Comparison of ENCODE assay signal across 9 cellular contexts in the genomic region with DNA sequence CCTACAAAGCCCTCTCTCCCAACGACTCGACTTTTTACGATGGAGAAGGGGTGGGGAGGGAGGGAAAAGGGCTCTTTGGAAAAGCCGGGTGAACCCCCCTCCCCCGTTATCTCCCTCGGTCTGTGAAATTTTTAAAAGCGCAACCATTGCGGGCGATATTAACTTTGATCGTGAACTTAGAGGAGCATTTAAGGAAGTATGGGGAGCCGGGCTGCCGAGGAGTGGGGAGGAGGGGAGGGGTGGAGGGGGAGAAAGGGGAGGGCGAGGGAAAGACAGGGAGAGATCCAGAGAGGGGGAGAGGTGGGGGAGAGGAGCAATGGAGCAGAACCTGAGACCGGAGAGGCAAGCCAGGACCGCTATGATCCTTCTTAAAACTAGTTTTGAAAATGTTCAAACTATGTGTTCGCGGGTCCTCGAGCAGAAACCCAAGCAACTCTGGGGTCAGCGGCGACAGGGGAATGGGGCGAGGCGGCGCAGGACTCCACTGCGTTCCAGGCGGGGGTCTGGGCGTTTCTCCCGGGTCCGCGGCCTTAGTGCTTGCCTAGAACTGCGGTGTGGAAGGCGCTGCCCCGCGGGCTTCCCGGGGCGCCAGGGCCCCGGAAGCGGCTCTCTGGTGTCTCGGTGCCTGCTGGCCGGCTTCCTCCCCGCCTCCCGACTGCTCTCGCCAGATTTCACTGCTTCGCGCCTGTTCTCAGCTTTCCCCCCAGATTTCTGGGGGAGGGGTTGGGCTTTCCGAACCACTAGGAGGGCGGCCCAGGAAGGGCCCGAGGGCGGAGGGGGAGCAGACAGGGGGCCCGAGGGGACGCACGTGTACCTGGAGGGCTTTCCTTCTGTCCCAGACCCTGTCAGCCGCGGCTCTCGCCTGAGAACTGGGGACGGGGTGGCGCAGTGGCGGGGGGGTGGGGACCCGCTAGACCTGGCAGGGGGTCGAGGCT. TPM values are rescaled to one million over a fixed set of nuclear protein-coding genes. Genes with fewer than 3 reads are reported as not detected.
DNase-seq lines count a peak whose midpoint lies in the region; ATAC-seq lines count a peak whose summit lies in the region.
"Had no signal": no experiment of that assay in that cellular context is flagged by ENCODE, and none has a peak within 500 bp of the region (broad histone marks: within the 10 kb centered on the region; RNA-seq: fewer than 3 reads in every experiment).

A gene (minus strand): TSS at position 871 of the 935 bp plus-strand sequence.

- H3K4me3 Mint-ChIP-seq in activated CD4-positive, alpha-beta T cell treated with anti-CD3 and anti-CD28 coated beads, Interleukin-2, amount 10 ng/mL, durations not matched to agents 7 days and 5 days, result peak within 1 kb of the TSS; percentile 34
- H3K4me3 Mint-ChIP-seq in effector memory CD8-positive, alpha-beta T cell, result peak within 1 kb of the TSS; percentile 73 to 74

- H3K27me3 Mint-ChIP-seq in activated CD4-positive, alpha-beta T cell treated with anti-CD3 and anti-CD28 coated beads, Interleukin-2, amount 10 ng/mL, durations not matched to agents 7 days and 5 days, result peaks cover 91% of the 10 kb centered on the region
- peaks cover 88 to 100% of the 10 kb centered on the region in 2 donors for H3K27me3 Mint-ChIP-seq in effector memory CD8-positive, alpha-beta T cell

- H3K36me3 Mint-ChIP-seq in activated CD4-positive, alpha-beta T cell treated with anti-CD3 and anti-CD28 coated beads, Interleukin-2, amount 10 ng/mL, durations not matched to agents 7 days and 5 days (ENCODE audit: low read depth), result peaks cover 7% of the 10 kb centered on the region
- peaks cover 33% of the 10 kb centered on the region for H3K36me3 Mint-ChIP-seq in effector memory CD8-positive, alpha-beta T cell (ENCODE audit: insufficient read depth)

- H3K4me1 Mint-ChIP-seq in activated CD4-positive, alpha-beta T cell treated with anti-CD3 and anti-CD28 coated beads, Interleukin-2, amount 10 ng/mL, durations not matched to agents 7 days and 5 days, result peaks cover 13% of the 10 kb centered on the region
- H3K4me1 Mint-ChIP-seq in effector memory CD8-positive, alpha-beta T cell (ENCODE audit: low read depth in 2 of 2), result peaks cover 15 to 17% of the 10 kb centered on the region in 2 donors

- DNase-seq in activated CD4-positive, alpha-beta T cell treated with anti-CD3 and anti-CD28 coated beads, Interleukin-2, amount 10 ng/mL, durations not matched to agents 7 days and 5 days, result no peak
- DNase-seq in activated CD4-positive, alpha-beta T cell treated with anti-CD3 and anti-CD28 coated beads for 4 hours, result no peak
- DNase-seq in NCI-H2171 treated with DMSO at 0.1 percent for 48 hours (lab: John Stamatoyannopoulos, UW) (peak; percentile 62), skeletal muscle cell (ENCODE audit: low read depth) (no peak), ureter (ENCODE audit: low spot score) (no peak), AML-193 (lab: John Stamatoyannopoulos, UW) (no peak)
- DNase-seq in effector memory CD8-positive, alpha-beta T cell, result no peak

- POLR2A ChIA-PET in activated CD4-positive, alpha-beta T cell treated with anti-CD3 and anti-CD28 coated beads, Interleukin-2, amount 10 ng/mL, durations not matched to agents 7 days and 5 days (lab: Charles Lee), result no interaction called here

- CTCF ChIA-PET in activated CD4-positive, alpha-beta T cell treated with anti-CD3 and anti-CD28 coated beads, Interleukin-2, amount 10 ng/mL, durations not matched to agents 7 days and 5 days (lab: Charles Lee), result interaction anchor here (0.6 kb wide), 1 partner anchor 39 kb away, joined by 4 read pairs; no protein-coding TSS in a partner anchor

- H3K27ac Mint-ChIP-seq in activated CD4-positive, alpha-beta T cell treated with anti-CD3 and anti-CD28 coated beads, Interleukin-2, amount 10 ng/mL, durations not matched to agents 7 days and 5 days, result peak within 1 kb of the TSS; percentile 60
- no peak within 1 kb of the TSS for H3K27ac Mint-ChIP-seq in effector memory CD8-positive, alpha-beta T cell

- peak within 1 kb of the TSS; percentile 75 for H3K4me3 ChIP-seq in skeletal muscle cell (ENCODE audit: low read depth, low read length)
- H3K4me3 ChIP-seq: right lobe of liver had no signal

- H3K9me3 Mint-ChIP-seq in activated CD4-positive, alpha-beta T cell treated with anti-CD3 and anti-CD28 coated beads, Interleukin-2, amount 10 ng/mL, durations not matched to agents 7 days and 5 days, result no peaks in the 10 kb centered on the region
- no peaks in the 10 kb centered on the region for H3K9me3 Mint-ChIP-seq in effector memory CD8-positive, alpha-beta T cell

- peak; percentile 66 for ATAC-seq in effector memory CD8-positive, alpha-beta T cell (replicated peaks)
- no peak for ATAC-seq in HG03469 (IDR thresholded peaks at IDR 0.05; ENCODE audit: unreplicated experiment)

RNA-seq across cellular contexts. Expression of the gene that starts here (rescaled TPM):
- total RNA-seq in activated CD4-positive, alpha-beta T cell treated with anti-CD3 and anti-CD28 coated beads, Interleukin-2, amount 10 ng/mL, durations not matched to agents 7 days and 5 days, result not detected
- 6.6 TPM for total RNA-seq in ureter
- total RNA-seq: right lobe of liver had no signal
